1 cellular context compared by ENCODE assay signal in the genomic region with DNA sequence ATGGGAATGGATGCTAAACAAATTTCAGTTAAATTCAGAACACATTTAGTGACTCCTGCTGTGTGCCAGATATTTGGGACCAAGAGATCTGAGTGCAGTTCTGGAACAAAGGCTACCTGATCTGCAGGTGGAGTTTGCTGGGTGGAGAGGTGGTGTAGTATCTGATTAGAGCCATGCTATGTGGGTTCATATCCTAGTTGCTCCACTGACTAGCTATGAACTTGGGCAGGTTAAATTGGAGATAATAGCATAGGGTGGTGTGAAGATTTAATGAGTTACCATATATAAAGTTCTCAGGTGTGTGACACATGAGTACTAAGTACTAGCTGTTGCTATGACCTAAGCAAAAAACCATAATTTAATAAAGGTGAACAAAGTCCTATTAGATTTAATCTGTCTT.
TF ChIP-seq lines count a peak whose summit lies in the region.

No MANE protein-coding gene starts in this region.

TF ChIP-seq in K562, 482 proteins besides CTCF, POLR2A, EP300 and RAD21:
- no peak for TF ChIP-seq THAP12 (CRISPR knock-in tag; IDR thresholded peaks at IDR 0.05)
- no peak for TF ChIP-seq TCF15 (CRISPR knock-in tag; IDR thresholded peaks at IDR 0.05)
- TF ChIP-seq NFIC (IDR thresholded peaks at IDR 0.05): no peak
- no peak for TF ChIP-seq ZNF75A (CRISPR knock-in tag; IDR thresholded peaks at IDR 0.05)
- no peak for TF ChIP-seq SIX5 (IDR thresholded peaks at IDR 0.05; ENCODE audit: borderline replicate concordance in 1 of 2, insufficient read depth in 1 of 2, low read depth in 1 of 2, low read length in 2 of 2)
- TF ChIP-seq CREB3L1 (IDR thresholded peaks at IDR 0.05; ENCODE audit: borderline replicate concordance, low read depth): no peak
- no peak for TF ChIP-seq ZFP36 (IDR thresholded peaks at IDR 0.05; ENCODE audit: low read depth, low read length, partially characterized antibody)
- TF ChIP-seq SMAD4 (CRISPR knock-in tag; conservative IDR thresholded peaks at IDR 0.05): no peak
- TF ChIP-seq ARNT (IDR thresholded peaks at IDR 0.05): no peak
- TF ChIP-seq ZBTB33 (CRISPR knock-in tag; IDR thresholded peaks at IDR 0.05): no peak
